Comparison of ENCODE assay signal across 28 cellular contexts in the genomic region with DNA sequence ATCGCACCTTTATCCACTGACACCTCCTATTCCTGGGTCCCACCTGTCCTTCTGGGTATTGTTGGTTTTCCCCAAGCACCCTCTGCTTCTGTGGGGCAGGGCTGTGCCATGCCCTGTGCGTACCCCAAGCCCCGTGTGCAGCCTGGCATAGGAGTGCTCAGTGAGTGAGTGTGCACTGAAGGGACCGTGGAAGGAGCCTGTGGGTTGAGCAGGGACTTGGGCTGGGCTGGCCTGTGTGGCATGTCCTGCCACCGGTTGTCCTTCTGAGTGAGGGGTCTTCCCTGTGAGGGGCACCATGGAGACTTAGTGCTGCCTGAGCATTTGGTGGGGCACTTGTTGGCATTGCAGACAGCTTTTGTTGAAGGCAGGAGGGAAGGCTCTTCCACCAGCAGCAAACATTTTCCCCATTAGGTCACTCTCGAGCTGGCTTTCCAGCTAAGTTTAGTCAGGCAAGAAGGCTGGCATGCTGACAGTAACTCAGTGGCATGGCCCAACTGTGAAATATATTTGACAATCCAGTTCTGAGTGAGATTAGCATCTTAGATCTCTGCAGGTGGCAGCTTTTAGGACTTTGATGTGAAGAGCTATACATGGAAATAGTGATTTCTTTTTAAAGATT.
DNase-seq lines count a peak whose midpoint lies in the region; ATAC-seq and TF ChIP-seq lines count a peak whose summit lies in the region.
"Had no signal": no experiment of that assay in that cellular context is flagged by ENCODE, and none has a peak within 500 bp of the region (broad histone marks: within the 10 kb centered on the region; RNA-seq: fewer than 3 reads in every experiment).

No MANE protein-coding gene starts in this region.

- DNase-seq in SK-N-SH, result no peak
- DNase-seq in AG10803 (ENCODE audit: low read depth), result peak; percentile 30
- no peak for DNase-seq in glutamatergic neuron
- DNase-seq in gastrocnemius medialis, result no peak
- no peak for DNase-seq in CD8-positive, alpha-beta memory T cell
- DNase-seq in AML-193 (lab: John Stamatoyannopoulos, UW), result no peak
- DNase-seq in SHP77 (lab: John Stamatoyannopoulos, UW), result no peak
- DNase-seq: activated CD4-positive, alpha-beta T cell treated with anti-CD3 and anti-CD28 coated beads for 4 hours; activated naive CD4-positive, alpha-beta T cell; activated T-cell treated with anti-CD3 and anti-CD28 coated beads, Interleukin-2, amount 50 U/mL, for 4 hours; amniotic stem cell; CD4-positive, CD25-positive, alpha-beta regulatory T cell; DND-41; naive B cell; NCI-H1417 treated with DMSO at 0.1 percent for 48 hours; NCI-H2081 treated with DMSO at 0.1 percent for 48 hours; NCI-H226; NCI-H526 treated with DMSO at 0.1 percent for 48 hours; stimulated activated naive B cell treated with anti-CD40 and anti-IgM and Interleukin-4, amounts not matched to agents 10 μg/mL and 1 μg/mL and 100 μg/mL, for 72 hours; substantia nigra; upper lobe of left lung; WERI-Rb-1 had no signal

- H3K36me3 Mint-ChIP-seq in glutamatergic neuron (ENCODE audit: unreplicated experiment), result peaks cover 16% of the 10 kb centered on the region
- H3K36me3 Mint-ChIP-seq in CD8-positive, alpha-beta memory T cell, result peaks cover 14 to 89% (median 27%) of the 10 kb centered on the region in 3 donors

- peaks cover 36 to 44% of the 10 kb centered on the region in 2 experiments for H3K36me3 ChIP-seq in SK-N-SH (replicated peaks in 1 of 2; ENCODE audit: control insufficient read depth in 1 of 2, insufficient read depth in 2 of 2, low read length in 1 of 2)
- peaks cover 2 to 68% of the 10 kb centered on the region in 2 donors for H3K36me3 ChIP-seq in gastrocnemius medialis
- peaks cover 32% of the 10 kb centered on the region for H3K36me3 ChIP-seq in CD8-positive, alpha-beta memory T cell (ENCODE audit: insufficient read depth, low read length)

- H3K9me3 ChIP-seq in SK-N-SH (no peaks in the 10 kb centered on the region), gastrocnemius medialis (no peaks in the 10 kb centered on the region)
- H3K9me3 ChIP-seq in CD8-positive, alpha-beta memory T cell (ENCODE audit: low read length), result no peaks in the 10 kb centered on the region
- H3K9me3 ChIP-seq: prostate gland, upper lobe of left lung had no signal

- H3K4me1 ChIP-seq in SK-N-SH (ENCODE audit: control insufficient read depth in 1 of 2, insufficient read depth in 2 of 2, low read depth in 1 of 2, low read length in 1 of 2) (no peaks in the 10 kb centered on the region), gastrocnemius medialis (peaks cover 33 to 41% of the 10 kb centered on the region in 2 donors)
- H3K4me1 ChIP-seq in CD8-positive, alpha-beta memory T cell (ENCODE audit: insufficient read depth, low read length), result no peaks in the 10 kb centered on the region
- H3K4me1 ChIP-seq: prostate gland, upper lobe of left lung had no signal

- POLR2A ChIA-PET in SK-N-SH (lab: Yijun Ruan, JAX), result interaction anchor here (0.6 kb wide), 1 partner anchor 237 kb away, joined by 3 read pairs; no protein-coding TSS in a partner anchor
- POLR2A ChIA-PET in CD8-positive, alpha-beta memory T cell (lab: Charles Lee), result no interaction called here

- H3K4me1 Mint-ChIP-seq in glutamatergic neuron (ENCODE audit: low read depth, unreplicated experiment), result peaks cover 12% of the 10 kb centered on the region
- peaks cover 0 to 8% (median 4%) of the 10 kb centered on the region in 3 donors for H3K4me1 Mint-ChIP-seq in CD8-positive, alpha-beta memory T cell
- H3K4me1 Mint-ChIP-seq: GM23338; stimulated activated naive B cell treated with anti-CD40 and anti-IgM and Interleukin-4, amounts not matched to agents 10 μg/mL and 1 μg/mL and 100 μg/mL, for 72 hours had no signal

- no peak overlapping the region for H3K4me2 ChIP-seq in SK-N-SH
- H3K4me2 ChIP-seq: GM23338 had no signal

- no peaks in the 10 kb centered on the region for H4K20me1 ChIP-seq in SK-N-SH (ENCODE audit: insufficient read depth)

- H3K9ac ChIP-seq in SK-N-SH, result no peak overlapping the region

- in situ Hi-C loops in gastrocnemius medialis (cut with MboI; ENCODE audit: low sequenced_read_pairs in 4 of 4), result no loop called here

- ATAC-seq in SK-N-SH treated with all-trans-retinoic acid at 6 μM for 48 hours, result peak; percentile 24; the same call in 1 of the 3 replicates
- ATAC-seq in gastrocnemius medialis, result no peak
- ATAC-seq: activated T-cell treated with anti-CD3 and anti-CD28 coated beads, Interleukin-2, amount 50 U/mL, for 4 hours; GM23338; left lobe of liver; Panc1; stimulated activated naive B cell treated with anti-CD40 and anti-IgM and Interleukin-4, amounts not matched to agents 10 μg/mL and 1 μg/mL and 100 μg/mL, for 72 hours had no signal

- no peak for TF ChIP-seq POLR2A in gastrocnemius medialis (IDR thresholded peaks at IDR 0.05)

- WGBS in SK-N-SH (ENCODE audit: low lambda C conversion rate), result 89% methylated on average over 5 of the region's 6 CpGs

- H2AFZ ChIP-seq in SK-N-SH (ENCODE audit: low read depth), result no peak overlapping the region
- H2AFZ ChIP-seq: GM23338 had no signal

- H3K9me2 ChIP-seq in SK-N-SH, result no peaks in the 10 kb centered on the region

- CTCF ChIA-PET in SK-N-SH (lab: Yijun Ruan, JAX), result interaction anchor here (1.0 to 1.5 kb wide), 3 partner anchors 23 to 1121 kb away, joined by 3 read pairs; no protein-coding TSS in a partner anchor
- CTCF ChIA-PET in CD8-positive, alpha-beta memory T cell (lab: Charles Lee), result interaction anchor here (1.0 to 1.2 kb wide), 2 partner anchors 125 to 1196 kb away, joined by 3 read pairs; no protein-coding TSS in a partner anchor

- TF ChIP-seq RAD21 in SK-N-SH (IDR thresholded peaks at IDR 0.05; ENCODE audit: low read length), result no peak

- no peak for TF ChIP-seq CTCF in SK-N-SH (IDR thresholded peaks at IDR 0.05)
- no peak for TF ChIP-seq CTCF in AG10803 (conservative IDR thresholded peaks at IDR 0.05; ENCODE audit: low read length)
- no peak for TF ChIP-seq CTCF in glutamatergic neuron (IDR thresholded peaks at IDR 0.05; ENCODE audit: partially characterized antibody, unreplicated experiment)
- no peak for TF ChIP-seq CTCF in gastrocnemius medialis (IDR thresholded peaks at IDR 0.05 in 4 of 5, conservative IDR thresholded peaks at IDR 0.05 in 1 of 5)

- no peaks in the 10 kb centered on the region for H3K27me3 ChIP-seq in SK-N-SH (ENCODE audit: insufficient read depth)
- no peaks in the 10 kb centered on the region for H3K27me3 ChIP-seq in gastrocnemius medialis
- no peaks in the 10 kb centered on the region for H3K27me3 ChIP-seq in CD8-positive, alpha-beta memory T cell (ENCODE audit: insufficient read depth, low read length, poor library complexity, severe bottlenecking)
- H3K27me3 ChIP-seq: upper lobe of left lung had no signal

- H3K9me3 Mint-ChIP-seq in glutamatergic neuron (ENCODE audit: unreplicated experiment), result peaks cover 15% of the 10 kb centered on the region
- no peaks in the 10 kb centered on the region for H3K9me3 Mint-ChIP-seq in CD8-positive, alpha-beta memory T cell
- H3K9me3 Mint-ChIP-seq: activated T-cell treated with anti-CD3 and anti-CD28 coated beads, Interleukin-2, amount 50 U/mL, for 4 hours; GM23338; stimulated activated naive B cell treated with anti-CD40 and anti-IgM and Interleukin-4, amounts not matched to agents 10 μg/mL and 1 μg/mL and 100 μg/mL, for 72 hours had no signal

- no peaks in the 10 kb centered on the region for H3K79me2 ChIP-seq in SK-N-SH (ENCODE audit: insufficient read depth)

- peak overlapping the region; percentile 22 for H3K27ac Mint-ChIP-seq in glutamatergic neuron (ENCODE audit: unreplicated experiment)
- peak overlapping the region in 2 of 8 donors; percentile 29 to 51 for H3K27ac Mint-ChIP-seq in CD8-positive, alpha-beta memory T cell
- H3K27ac Mint-ChIP-seq: GM23338; naive B cell; stimulated activated naive B cell treated with anti-CD40 and anti-IgM and Interleukin-4, amounts not matched to agents 10 μg/mL and 1 μg/mL and 100 μg/mL, for 72 hours had no signal

- no peak overlapping the region for H3K4me3 Mint-ChIP-seq in glutamatergic neuron (ENCODE audit: unreplicated experiment)
- no peak overlapping the region for H3K4me3 Mint-ChIP-seq in CD8-positive, alpha-beta memory T cell
- H3K4me3 Mint-ChIP-seq: activated T-cell treated with anti-CD3 and anti-CD28 coated beads, Interleukin-2, amount 50 U/mL, for 4 hours; CD4-positive, CD25-positive, alpha-beta regulatory T cell; GM23338; naive B cell; stimulated activated naive B cell treated with anti-CD40 and anti-IgM and Interleukin-4, amounts not matched to agents 10 μg/mL and 1 μg/mL and 100 μg/mL, for 72 hours had no signal

- H3K27ac ChIP-seq in SK-N-SH (ENCODE audit: low read depth in 2 of 2, low read length in 1 of 2) (no peak overlapping the region), gastrocnemius medialis (peak overlapping the region; percentile 59 to 80 (median 72))
- H3K27ac ChIP-seq in CD8-positive, alpha-beta memory T cell (ENCODE audit: low read depth, low read length), result no peak overlapping the region
- H3K27ac ChIP-seq: 22Rv1, prostate gland, upper lobe of left lung, WERI-Rb-1 had no signal

- peaks cover 5% of the 10 kb centered on the region for H3K27me3 Mint-ChIP-seq in glutamatergic neuron (ENCODE audit: unreplicated experiment)
- H3K27me3 Mint-ChIP-seq in CD8-positive, alpha-beta memory T cell, result no peaks in the 10 kb centered on the region
- H3K27me3 Mint-ChIP-seq: CD4-positive, CD25-positive, alpha-beta regulatory T cell; naive B cell; stimulated activated naive B cell treated with anti-CD40 and anti-IgM and Interleukin-4, amounts not matched to agents 10 μg/mL and 1 μg/mL and 100 μg/mL, for 72 hours had no signal

- intact Hi-C loops in gastrocnemius medialis (cut with DNase I; ENCODE audit: low total_unique reads), result no loop called here

- H3K4me3 ChIP-seq in SK-N-SH (ENCODE audit: low read depth in 2 of 2, low read length in 1 of 2) (no peak overlapping the region), AG10803 (ENCODE audit: low read length) (no peak overlapping the region), gastrocnemius medialis (no peak overlapping the region)
- no peak overlapping the region for H3K4me3 ChIP-seq in CD8-positive, alpha-beta memory T cell (ENCODE audit: low read length)
- H3K4me3 ChIP-seq: GM23338, prostate gland, upper lobe of left lung had no signal

- no peaks in the 10 kb centered on the region for H3F3A ChIP-seq in SK-N-SH (replicated peaks; ENCODE audit: insufficient read depth)

- TF ChIP-seq EP300 in SK-N-SH (IDR thresholded peaks at IDR 0.05; ENCODE audit: borderline replicate concordance in 1 of 2, low read depth in 1 of 2, low read length in 1 of 2), result no peak

TF ChIP-seq in SK-N-SH, 30 proteins besides CTCF, POLR2A, EP300 and RAD21 (continues in another document):
- TF ChIP-seq SMC3 (IDR thresholded peaks at IDR 0.05; ENCODE audit: low read depth, low read length) (no peak), MEF2A (IDR thresholded peaks at IDR 0.05; ENCODE audit: borderline replicate concordance, low read depth) (no peak), TAF1 (IDR thresholded peaks at IDR 0.05; ENCODE audit: borderline replicate concordance, low read depth, low read length) (no peak), TCF12 (IDR thresholded peaks at IDR 0.05) (no peak), FOSL2 (IDR thresholded peaks at IDR 0.05; ENCODE audit: borderline replicate concordance, low read depth) (no peak)
- TF ChIP-seq, protein P1, sequence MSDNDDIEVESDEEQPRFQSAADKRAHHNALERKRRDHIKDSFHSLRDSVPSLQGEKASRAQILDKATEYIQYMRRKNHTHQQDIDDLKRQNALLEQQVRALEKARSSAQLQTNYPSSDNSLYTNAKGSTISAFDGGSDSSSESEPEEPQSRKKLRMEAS (IDR thresholded peaks at IDR 0.05; ENCODE audit: low read depth), result no peak

Comparison
In these comparisons a context has a peak if more than half of its experiments do, and no peak if none do; other contexts are left out.
1. H3K27ac ChIP-seq: peak in gastrocnemius medialis (4 of 4); none in SK-N-SH (0 of 2) and CD8-positive, alpha-beta memory T cell (single experiment).